21 cellular contexts compared by ENCODE assay signal in the genomic region with DNA sequence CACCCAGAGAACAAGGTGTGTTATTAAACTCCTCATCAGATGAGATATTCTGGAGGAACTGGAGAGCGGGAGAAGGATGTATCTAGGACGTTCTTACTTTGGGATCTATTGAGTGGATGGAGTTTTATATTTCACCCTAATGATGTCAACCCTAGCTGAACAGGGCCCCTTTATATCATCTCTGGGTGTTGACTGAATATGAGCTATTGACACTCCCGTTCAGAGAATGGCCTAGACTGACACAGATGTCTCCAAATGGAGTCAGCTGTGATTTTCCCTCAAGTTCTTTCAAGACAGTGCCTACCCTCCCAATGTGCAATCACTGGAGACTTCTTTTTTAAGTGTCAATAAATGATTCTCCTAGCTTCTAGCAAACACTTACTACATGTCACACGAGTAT.
DNase-seq lines count a peak whose midpoint lies in the region; ATAC-seq and TF ChIP-seq lines count a peak whose summit lies in the region.
"Had no signal": no experiment of that assay in that cellular context is flagged by ENCODE, and none has a peak within 500 bp of the region (broad histone marks: within the 10 kb centered on the region; RNA-seq: fewer than 3 reads in every experiment).

No MANE protein-coding gene starts in this region.

- no peak overlapping the region for H3K14ac ChIP-seq in IMR-90 (replicated peaks; ENCODE audit: low read depth, low read length)

- H2AFZ ChIP-seq in IMR-90 (replicated peaks; ENCODE audit: low read length, poor library complexity): no peak overlapping the region
- H2AFZ ChIP-seq: GM23338 had no signal

- H3K4me3 ChIP-seq in BLaER1 (no peak overlapping the region), IMR-90 (ENCODE audit: insufficient read depth, low read depth, low read length) (no peak overlapping the region), right atrium auricular region (no peak overlapping the region)
- H3K4me3 ChIP-seq: breast epithelium, coronary artery, GM23338, smooth muscle cell, thyroid gland had no signal

- no peak overlapping the region for H2BK120ac ChIP-seq in IMR-90 (ENCODE audit: low read depth, low read length)

- H3K36me3 ChIP-seq in BLaER1 (peaks cover 66% of the 10 kb centered on the region), IMR-90 (ENCODE audit: control insufficient read depth, insufficient read depth, low read length) (no peaks in the 10 kb centered on the region), right atrium auricular region (no peaks in the 10 kb centered on the region)
- H3K36me3 ChIP-seq: breast epithelium, thyroid gland had no signal

- H3K27me3 ChIP-seq in BLaER1 (no peaks in the 10 kb centered on the region), IMR-90 (ENCODE audit: control insufficient read depth, insufficient read depth, low read length) (no peaks in the 10 kb centered on the region), right atrium auricular region (no peaks in the 10 kb centered on the region)
- H3K27me3 ChIP-seq: breast epithelium, thyroid gland had no signal

- H3K27ac ChIP-seq in BLaER1: peak overlapping the region; percentile 31; the same call in 1 of the 2 replicates
- no peak overlapping the region for H3K27ac ChIP-seq in IMR-90 (ENCODE audit: insufficient read depth, low read length)
- H3K27ac ChIP-seq in right atrium auricular region: peak overlapping the region; percentile 37 to 70
- H3K27ac ChIP-seq: breast epithelium, thyroid gland had no signal

- dilution Hi-C loops in IMR-90 (cut with HindIII; ENCODE audit: low sequenced_read_pairs, unreplicated experiment): no loop called here

- H3K9me3 ChIP-seq in BLaER1: no peaks in the 10 kb centered on the region
- no peaks in the 10 kb centered on the region for H3K9me3 ChIP-seq in IMR-90 (ENCODE audit: control insufficient read depth, insufficient read depth, low read length)
- no peaks in the 10 kb centered on the region for H3K9me3 ChIP-seq in right atrium auricular region
- H3K9me3 ChIP-seq: breast epithelium, thyroid gland had no signal

- no CpG with 5 or more reads among the region's 4 CpGs for WGBS in IMR-90 (ENCODE audit: extremely low coverage in 2 of 2, insufficient read length in 1 of 2), 2 experiments

- H3K4ac ChIP-seq in IMR-90 (ENCODE audit: low read depth, low read length): no peak overlapping the region

- no peak overlapping the region for H4K5ac ChIP-seq in IMR-90 (ENCODE audit: low read depth, low read length)

- H3K9ac ChIP-seq in BLaER1 (0 out of 2 replicates have a peak overlapping the region, but pooled peaks have one; percentile 12), IMR-90 (ENCODE audit: low read depth, low read length) (no peak overlapping the region)

- H4K20me1 ChIP-seq in BLaER1 (peaks cover 71% of the 10 kb centered on the region), IMR-90 (ENCODE audit: insufficient read depth, low read length) (no peaks in the 10 kb centered on the region)

- TF ChIP-seq CTCF in IMR-90 (conservative IDR thresholded peaks at IDR 0.05; ENCODE audit: low read depth, low read length) (no peak), right atrium auricular region (IDR thresholded peaks at IDR 0.05) (no peak)

- H3K18ac ChIP-seq in IMR-90 (ENCODE audit: low read depth, low read length): no peak overlapping the region

- H2BK15ac ChIP-seq in IMR-90 (ENCODE audit: low read depth, low read length): no peak overlapping the region

- CTCF ChIA-PET in IMR-90 (lab: Yijun Ruan, JAX): interaction anchor here (0.6 kb wide), 2 partner anchors 16 to 100 kb away, joined by 3 to 5 read pairs; no protein-coding TSS in a partner anchor

- H2AK9ac ChIP-seq in IMR-90 (replicated peaks; ENCODE audit: low read depth, low read length, poor library complexity): no peak overlapping the region

- H3K9me1 ChIP-seq in IMR-90 (ENCODE audit: insufficient read depth, low read length): no peaks in the 10 kb centered on the region

- H3K56ac ChIP-seq in IMR-90 (ENCODE audit: extremely low read depth, insufficient read depth, low read length): 0 out of 2 replicates have a peak overlapping the region, but pooled peaks have one; percentile 4

- H3K4me2 ChIP-seq in BLaER1 (no peak overlapping the region), IMR-90 (ENCODE audit: low read depth, low read length) (no peak overlapping the region)
- H3K4me2 ChIP-seq: GM23338 had no signal

- no peak overlapping the region for H4K8ac ChIP-seq in IMR-90 (ENCODE audit: low read depth in 2 of 2, low read length in 2 of 2)

- intact Hi-C loops in IMR-90 (cut with micrococcal nuclease): no loop called here

- in situ Hi-C loops in IMR-90 (cut with MboI; ENCODE audit: low sequenced_read_pairs): no loop called here

- no TSS peak for BruUV-seq in IMR-90 (replicated peaks; lab: Mats Ljungman, UMichigan)

- POLR2A ChIA-PET in IMR-90 (lab: Charles Lee; ENCODE audit: unreplicated experiment): no interaction called here

- TF ChIP-seq RAD21 in IMR-90 (IDR thresholded peaks at IDR 0.05; ENCODE audit: low read length): no peak

- no peaks in the 10 kb centered on the region for H3K79me1 ChIP-seq in IMR-90 (ENCODE audit: low read depth in 1 of 2, low read length in 2 of 2)

- H3K4me1 ChIP-seq in BLaER1 (peaks cover 52% of the 10 kb centered on the region), IMR-90 (ENCODE audit: control insufficient read depth, insufficient read depth, low read length) (no peaks in the 10 kb centered on the region), right atrium auricular region (peaks cover 0 to 57% of the 10 kb centered on the region in 2 donors)
- H3K4me1 ChIP-seq: breast epithelium had no signal

- TF ChIP-seq POLR2A in IMR-90 (IDR thresholded peaks at IDR 0.05; ENCODE audit: low read depth, low read length): no peak

- ATAC-seq in IMR-90 (ENCODE audit: low read depth): no peak
- ATAC-seq in HG02623 (IDR thresholded peaks at IDR 0.05; ENCODE audit: unreplicated experiment): no peak
- ATAC-seq: GM23338 had no signal

- no peak overlapping the region for H2AK5ac ChIP-seq in IMR-90 (ENCODE audit: low read depth, low read length)

- no peak overlapping the region for H2BK20ac ChIP-seq in IMR-90 (ENCODE audit: low read depth, low read length)

- no peak overlapping the region for H2BK5ac ChIP-seq in IMR-90 (ENCODE audit: low read depth, low read length, poor library complexity, severe bottlenecking)

- H4K91ac ChIP-seq in IMR-90 (ENCODE audit: insufficient read depth, low read depth, low read length): no peak overlapping the region

- DNase-seq in IMR-90 (no peak), right atrium auricular region (ENCODE audit: low spot score) (no peak), pons (ENCODE audit: low spot score) (peak; percentile 98), NCI-H2107 (lab: John Stamatoyannopoulos, UW) (no peak), SK-N-DZ (ENCODE audit: low spot score) (no peak)
- DNase-seq in activated CD4-positive, alpha-beta T cell treated with anti-CD3 and anti-CD28 coated beads, Interleukin-2, amount 50 U/mL, for 48 hours: no peak
- DNase-seq: ACHN; glutamatergic neuron; mammary epithelial cell; NCI-H1048; NCI-H446; NCI-H82; stimulated activated naive CD4-positive, alpha-beta T cell treated with Interleukin-2 at 50 U/mL for 16 hours; SW 1271; thyroid gland had no signal

- no peak overlapping the region for H3K23ac ChIP-seq in IMR-90 (ENCODE audit: low read depth, low read length)

TF ChIP-seq in IMR-90, 13 proteins besides CTCF, POLR2A, EP300 and RAD21:
- no peak for TF ChIP-seq NFE2L2 (IDR thresholded peaks at IDR 0.05; ENCODE audit: low read depth, low read length)
- TF ChIP-seq, protein P1, sequence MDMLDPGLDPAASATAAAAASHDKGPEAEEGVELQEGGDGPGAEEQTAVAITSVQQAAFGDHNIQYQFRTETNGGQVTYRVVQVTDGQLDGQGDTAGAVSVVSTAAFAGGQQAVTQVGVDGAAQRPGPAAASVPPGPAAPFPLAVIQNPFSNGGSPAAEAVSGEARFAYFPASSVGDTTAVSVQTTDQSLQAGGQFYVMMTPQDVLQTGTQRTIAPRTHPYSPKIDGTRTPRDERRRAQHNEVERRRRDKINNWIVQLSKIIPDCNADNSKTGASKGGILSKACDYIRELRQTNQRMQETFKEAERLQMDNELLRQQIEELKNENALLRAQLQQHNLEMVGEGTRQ (IDR thresholded peaks at IDR 0.05; ENCODE audit: low read depth, low read length): no peak
- TF ChIP-seq, protein P2, sequence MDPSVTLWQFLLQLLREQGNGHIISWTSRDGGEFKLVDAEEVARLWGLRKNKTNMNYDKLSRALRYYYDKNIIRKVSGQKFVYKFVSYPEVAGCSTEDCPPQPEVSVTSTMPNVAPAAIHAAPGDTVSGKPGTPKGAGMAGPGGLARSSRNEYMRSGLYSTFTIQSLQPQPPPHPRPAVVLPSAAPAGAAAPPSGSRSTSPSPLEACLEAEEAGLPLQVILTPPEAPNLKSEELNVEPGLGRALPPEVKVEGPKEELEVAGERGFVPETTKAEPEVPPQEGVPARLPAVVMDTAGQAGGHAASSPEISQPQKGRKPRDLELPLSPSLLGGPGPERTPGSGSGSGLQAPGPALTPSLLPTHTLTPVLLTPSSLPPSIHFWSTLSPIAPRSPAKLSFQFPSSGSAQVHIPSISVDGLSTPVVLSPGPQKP (IDR thresholded peaks at IDR 0.05; ENCODE audit: borderline replicate concordance, low read depth, low read length): no peak
